ENCODE assay signal across 15 cellular contexts in genomic region chr7:157371296-157371695, GRCh38.
"Had no signal": no experiment of that assay in that cellular context is flagged by ENCODE, and none has a peak within 500 bp of the region (broad histone marks: within the 10 kb centered on the region; RNA-seq: fewer than 3 reads in every experiment).

No MANE protein-coding gene starts in this region.

- ATAC-seq: activated CD4-positive, CD25-positive, alpha-beta regulatory T cell treated with anti-CD3 and anti-CD28 coated beads, Interleukin-2, amount 50 U/mL, for 24 hours; activated T-helper 17 cell treated with anti-CD3 and anti-CD28 coated beads, Interleukin-2, amount 50 U/mL, for 72 hours; left lobe of liver; stimulated activated naive CD8-positive, alpha-beta T cell treated with anti-CD3 and anti-CD28 coated beads, Interleukin-15, Interleukin-2, amounts not matched to agents 100 U/mL and 50 U/mL, for 24 hours had no signal

- H3K27ac Mint-ChIP-seq: activated CD4-positive, alpha-beta T cell treated with anti-CD3 and anti-CD28 coated beads, Interleukin-2, amount 10 ng/mL, durations not matched to agents 24 days and 14 days had no signal

- H3K4me3 Mint-ChIP-seq: activated CD4-positive, alpha-beta memory T cell treated with anti-CD3 and anti-CD28 coated beads, Interleukin-2, amount 10 ng/mL, durations not matched to agents 7 days and 5 days; activated CD4-positive, alpha-beta T cell treated with anti-CD3 and anti-CD28 coated beads, Interleukin-2, amount 10 ng/mL, durations not matched to agents 24 days and 14 days; activated naive CD4-positive, alpha-beta T cell treated with anti-CD3 and anti-CD28 coated beads for 36 hours; activated T-helper 17 cell treated with anti-CD3 and anti-CD28 coated beads, Interleukin-2, amount 50 U/mL, for 72 hours; naive B cell had no signal

- DNase-seq: activated CD4-positive, alpha-beta memory T cell treated with anti-CD3 and anti-CD28 coated beads, Interleukin-2, amount 10 ng/mL, durations not matched to agents 7 days and 5 days; activated CD4-positive, alpha-beta T cell treated with anti-CD3 and anti-CD28 coated beads, Interleukin-2, amount 10 ng/mL, durations not matched to agents 24 days and 14 days; activated naive CD4-positive, alpha-beta T cell treated with anti-CD3 and anti-CD28 coated beads for 36 hours; foreskin melanocyte; kidney; lower lobe of right lung; naive B cell; retina; stimulated activated CD4-positive, alpha-beta T cell treated with anti-CD3 and anti-CD28 coated beads, Interleukin-4, amount 100 ng/mL, for 4 hours; stimulated activated naive CD8-positive, alpha-beta T cell treated with anti-CD3 and anti-CD28 coated beads, Interleukin-15, Interleukin-2, amounts not matched to agents 100 U/mL and 50 U/mL, for 24 hours; SW 1271; T-helper 2 cell had no signal

- H3K9me3 Mint-ChIP-seq: activated CD4-positive, alpha-beta memory T cell treated with anti-CD3 and anti-CD28 coated beads, Interleukin-2, amount 10 ng/mL, durations not matched to agents 7 days and 5 days; activated naive CD4-positive, alpha-beta T cell treated with anti-CD3 and anti-CD28 coated beads for 36 hours; activated T-helper 17 cell treated with anti-CD3 and anti-CD28 coated beads, Interleukin-2, amount 50 U/mL, for 72 hours; naive B cell had no signal

- H3K27me3 Mint-ChIP-seq: activated CD4-positive, alpha-beta memory T cell treated with anti-CD3 and anti-CD28 coated beads, Interleukin-2, amount 10 ng/mL, durations not matched to agents 7 days and 5 days; activated CD4-positive, alpha-beta T cell treated with anti-CD3 and anti-CD28 coated beads, Interleukin-2, amount 10 ng/mL, durations not matched to agents 24 days and 14 days; activated T-helper 17 cell treated with anti-CD3 and anti-CD28 coated beads, Interleukin-2, amount 50 U/mL, for 72 hours; naive B cell had no signal
